In the genomic region with DNA sequence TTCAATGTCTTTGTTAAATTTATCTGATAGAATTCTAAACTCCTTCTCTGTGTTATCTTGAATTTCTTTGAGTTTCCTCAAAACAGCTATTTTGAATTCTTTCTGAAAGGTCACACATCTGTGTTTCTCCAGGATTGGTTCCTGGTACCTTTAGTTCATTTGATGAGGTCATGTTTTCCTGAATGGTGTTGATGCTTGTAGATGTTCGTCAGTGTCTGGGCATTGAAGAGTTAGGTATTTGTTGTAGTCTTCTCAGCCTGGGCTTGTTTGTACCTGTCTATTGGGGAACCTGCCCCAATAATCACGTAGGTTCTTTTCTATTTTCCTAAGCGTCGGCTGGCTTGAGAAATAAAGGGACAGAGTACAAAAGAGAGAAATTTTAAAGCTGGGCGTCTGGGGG, we compare ENCODE assay signal across 1 cellular context.
TF ChIP-seq lines count a peak whose summit lies in the region.
"Not testable (repeated sequence)": the region's sequence is repeated elsewhere in the genome, so short reads cannot be mapped to it uniquely, and the experiment has no call there.

No MANE protein-coding gene starts in this region.

TF ChIP-seq in HepG2, 621 proteins besides CTCF, POLR2A, EP300 and RAD21:
- TF ChIP-seq ATF7 (IDR thresholded peaks at IDR 0.05), result peak; percentile 58; the same call in 1 of the 2 replicates
- TF ChIP-seq ATF7 (CRISPR knock-in tag; IDR thresholded peaks at IDR 0.05), result not testable (repeated sequence)
TF ChIP-seq in HepG2: peak in this region for 1; not testable (repeated sequence) for 620.
